ENCODE assay signal across 9 cellular contexts in genomic region chr17:74179576-74179975, GRCh38. TPM values are rescaled to one million over a fixed set of nuclear protein-coding genes. Genes with fewer than 3 reads are reported as not detected.
"Had no signal": no experiment of that assay in that cellular context is flagged by ENCODE, and none has a peak within 500 bp of the region (broad histone marks: within the 10 kb centered on the region; RNA-seq: fewer than 3 reads in every experiment).

No MANE protein-coding gene starts in this region.

- H3K4me2 ChIP-seq: KMS-11 had no signal

- H3K9me3 Mint-ChIP-seq: H9, IgD-negative memory B cell had no signal

- DNase-seq: GM23248, GOT3, HCEC 1CT, KBM-7 had no signal

- H3K4me3 Mint-ChIP-seq: H9, IgD-negative memory B cell had no signal

- H3K4me3 ChIP-seq: GM23248 had no signal

- H3K27ac Mint-ChIP-seq: H9, IgD-negative memory B cell had no signal

- FAIRE-seq: HepG2 had no signal

- H3K9ac ChIP-seq: GM23248, KMS-11 had no signal

- H3K27ac ChIP-seq: GM23248, HL-60, KMS-11 had no signal

- H3K4me1 Mint-ChIP-seq: IgD-negative memory B cell had no signal

- ATAC-seq: HepG2 had no signal

RNA-seq across cellular contexts. Expression of gene TTYH2, which starts 33.8 kb away (rescaled TPM):
- total RNA-seq: GM23248 had no signal
